ENCODE assay signal across 29 cellular contexts in genomic region chr3:88628901-88629300, GRCh38.
"Had no signal": no experiment of that assay in that cellular context is flagged by ENCODE, and none has a peak within 500 bp of the region (broad histone marks: within the 10 kb centered on the region; RNA-seq: fewer than 3 reads in every experiment).

No MANE protein-coding gene starts in this region.

- H3K36me3 ChIP-seq: adrenal gland, ascending aorta, brain microvascular endothelial cell, breast epithelium, cardiac muscle cell had no signal

- H3K4me1 ChIP-seq: adrenal gland, ascending aorta, breast epithelium had no signal

- H3K9me3 ChIP-seq: adrenal gland, ascending aorta, body of pancreas, breast epithelium had no signal

- H3K27ac ChIP-seq: adrenal gland, ascending aorta, body of pancreas, brain microvascular endothelial cell, breast epithelium, cardiac muscle cell had no signal

- H3K27me3 ChIP-seq: adrenal gland, ascending aorta, body of pancreas, brain microvascular endothelial cell, breast epithelium, cardiac muscle cell had no signal

- H3K4me3 ChIP-seq: adrenal gland, ascending aorta, body of pancreas, breast epithelium, cardiac muscle cell had no signal

- DNase-seq: activated effector memory CD4-positive, alpha-beta T cell treated with anti-CD3 and anti-CD28 coated beads, Interleukin-2, amount 50 U/mL, for 16 hours; activated effector memory CD4-positive, alpha-beta T cell treated with Interleukin-2 at 50 U/mL for 16 hours; activated gamma-delta T cell treated with Interleukin-2 at 50 U/mL for 16 hours; activated naive CD4-positive, alpha-beta T cell; activated naive CD4-positive, alpha-beta T cell treated with anti-CD3 and anti-CD28 coated beads for 36 hours; activated naive CD4-positive, alpha-beta T cell treated with anti-CD3 and anti-CD28 coated beads, Interleukin-2, amount 10 ng/mL, durations not matched to agents 7 days and 5 days; activated naive CD4-positive, alpha-beta T cell treated with anti-CD3 and anti-CD28 coated beads, Interleukin-2, amount 50 U/mL, for 16 hours; activated naive CD4-positive, alpha-beta T cell treated with Interleukin-2 at 50 U/mL for 16 hours; activated naive CD8-positive, alpha-beta T cell treated with anti-CD3 and anti-CD28 coated beads for 36 hours; activated naive CD8-positive, alpha-beta T cell treated with anti-CD3 and anti-CD28 coated beads, Interleukin-2, amount 10 ng/mL, durations not matched to agents 7 days and 5 days; activated naive CD8-positive, alpha-beta T cell treated with anti-CD3 and anti-CD28 coated beads, Interleukin-2, amount 50 U/mL, for 24 hours; activated T-cell treated with anti-CD3 and anti-CD28 coated beads, Interleukin-2, amount 50 U/mL, for 1 hour; activated T-cell treated with anti-CD3 and anti-CD28 coated beads, Interleukin-2, amount 50 U/mL, for 24 hours; activated T-cell treated with anti-CD3 and anti-CD28 coated beads, Interleukin-2, amount 50 U/mL, for 4 hours; activated T-cell treated with anti-CD3 and anti-CD28 coated beads, Interleukin-2, amount 50 U/mL, for 48 hours; activated T-cell treated with anti-CD3 and anti-CD28 coated beads, Interleukin-2, amount 50 U/mL, for 72 hours; adrenal gland; amniotic stem cell; amygdala; anterior cingulate cortex; aorta; body of pancreas; brain microvascular endothelial cell; caudate nucleus; central memory CD4-positive, alpha-beta T cell; cerebellar nuclear complex had no signal
